ENCODE assay signal across 8 cellular contexts in genomic region chr14:64510825-64511679, GRCh38. TPM values are rescaled to one million over a fixed set of nuclear protein-coding genes. Genes with fewer than 3 reads are reported as not detected.
A peak's percentile ranks its signal among the peaks of the same experiment; 100 is the strongest.
DNase-seq lines count a peak whose midpoint lies in the region; ATAC-seq and TF ChIP-seq lines count a peak whose summit lies in the region.

No MANE protein-coding gene starts in this region.

- H2BK15ac ChIP-seq in mesenchymal stem cell (ENCODE audit: low read depth, poor library complexity, severe bottlenecking), result no peak overlapping the region

- H3K4ac ChIP-seq in mesenchymal stem cell (ENCODE audit: low read depth in 1 of 2, low read length in 2 of 2), result no peak overlapping the region

- CTCF ChIA-PET in CD8-positive, alpha-beta T cell (lab: Charles Lee), result interaction anchor here (0.7 to 7.6 kb wide), 31 partner anchors 9 to 178 kb away, joined by 3 to 56 read pairs (median 4); partner anchors contain the start of genes AKAP5 and HSPA2
- CTCF ChIA-PET in activated CD4-positive, alpha-beta memory T cell treated with anti-CD3 and anti-CD28 coated beads, Interleukin-2, amount 10 ng/mL, durations not matched to agents 7 days and 5 days (lab: Charles Lee), result interaction anchor here (0.6 to 4.4 kb wide), 30 partner anchors 9 to 381 kb away, joined by 3 to 30 read pairs (median 4); partner anchors contain the start of gene HSPA2

- H3K27me3 ChIP-seq in CD8-positive, alpha-beta T cell (ENCODE audit: insufficient read depth, low read length), result no peaks in the 10 kb centered on the region
- H3K27me3 ChIP-seq in mesenchymal stem cell (ENCODE audit: control insufficient read depth in 1 of 2, insufficient read depth in 1 of 2, low read length in 2 of 2), result no peaks in the 10 kb centered on the region

- no peak overlapping the region for H2AFZ ChIP-seq in mesenchymal stem cell (ENCODE audit: low read depth, low read length)

- no peaks in the 10 kb centered on the region for H3K36me3 ChIP-seq in CD8-positive, alpha-beta T cell (ENCODE audit: insufficient read depth, low read length)
- peaks cover 0 to 5% of the 10 kb centered on the region in 2 experiments for H3K36me3 ChIP-seq in mesenchymal stem cell (ENCODE audit: control insufficient read depth in 1 of 2, insufficient read depth in 2 of 2, low read depth in 1 of 2, low read length in 2 of 2)

- H2BK12ac ChIP-seq in mesenchymal stem cell (ENCODE audit: low read length in 2 of 2), result no peak overlapping the region

- intact Hi-C loops in CD8-positive, alpha-beta T cell (cut with DNase I, micrococcal nuclease), result loop anchor here (1.0 to 5.0 kb wide), 7 partner anchors 8 to 167 kb away; partner anchors contain the start of gene ZBTB25 (in 1 of the 2)

- H2AK5ac ChIP-seq in mesenchymal stem cell (ENCODE audit: low read length, severe bottlenecking), result no peak overlapping the region

- WGBS in mesenchymal stem cell, result 26% methylated on average over 4 of the region's 4 CpGs

- peaks cover 88% of the 10 kb centered on the region for H3K4me1 Mint-ChIP-seq in CD8-positive, alpha-beta T cell (ENCODE audit: low read depth)
- H3K4me1 Mint-ChIP-seq in activated CD4-positive, alpha-beta memory T cell treated with anti-CD3 and anti-CD28 coated beads, Interleukin-2, amount 10 ng/mL, durations not matched to agents 7 days and 5 days, result peaks cover 69% of the 10 kb centered on the region

- H3K36me3 Mint-ChIP-seq in CD8-positive, alpha-beta T cell, result peaks cover 20% of the 10 kb centered on the region
- peaks cover 30% of the 10 kb centered on the region for H3K36me3 Mint-ChIP-seq in activated CD4-positive, alpha-beta memory T cell treated with anti-CD3 and anti-CD28 coated beads, Interleukin-2, amount 10 ng/mL, durations not matched to agents 7 days and 5 days (ENCODE audit: low read depth)

- H4K91ac ChIP-seq in mesenchymal stem cell (ENCODE audit: low read length), result no peak overlapping the region

- peaks cover 62% of the 10 kb centered on the region for H3K4me1 ChIP-seq in CD8-positive, alpha-beta T cell (ENCODE audit: insufficient read depth, low read length)
- H3K4me1 ChIP-seq in mesenchymal stem cell (ENCODE audit: control insufficient read depth, insufficient read depth, low read depth, low read length), result peaks cover 3% of the 10 kb centered on the region

- peak; percentile 25 to 77 (median 62) for DNase-seq in CD8-positive, alpha-beta T cell
- peak; percentile 53 for DNase-seq in NCI-H82 treated with DMSO at 0.1 percent for 48 hours (lab: John Stamatoyannopoulos, UW; ENCODE audit: unreplicated experiment)
- DNase-seq in activated CD4-positive, alpha-beta memory T cell treated with anti-CD3 and anti-CD28 coated beads, Interleukin-2, amount 10 ng/mL, durations not matched to agents 7 days and 5 days, result peak; percentile 69
- DNase-seq in effector CD8-positive, alpha-beta T cell (lab: John Stamatoyannopoulos, UW), result peak; percentile 56
- peak; percentile 81 for DNase-seq in mesenchymal stem cell
- peak; percentile 33 for DNase-seq in stimulated activated CD8-positive, alpha-beta memory T cell treated with anti-CD3 and anti-CD28 coated beads, Interleukin-4, amount 100 ng/mL, for 24 hours (ENCODE audit: low read depth)

- no peak overlapping the region for H2BK5ac ChIP-seq in mesenchymal stem cell (ENCODE audit: low read depth, low read length, poor library complexity, severe bottlenecking)

- H3K14ac ChIP-seq in mesenchymal stem cell (ENCODE audit: low read length in 2 of 2), result no peak overlapping the region

- peak overlapping the region; percentile 35 for H3K9ac ChIP-seq in mesenchymal stem cell (ENCODE audit: low read length)

- no peak overlapping the region for H4K8ac ChIP-seq in mesenchymal stem cell (ENCODE audit: low read length)

- H3K79me1 ChIP-seq in mesenchymal stem cell (replicated peaks; ENCODE audit: low read length, poor library complexity, severe bottlenecking), result peaks cover 1% of the 10 kb centered on the region

- no peak overlapping the region for H3K27ac ChIP-seq in CD8-positive, alpha-beta T cell (ENCODE audit: low read depth, low read length)
- peak overlapping the region; percentile 16 for H3K27ac ChIP-seq in mesenchymal stem cell (ENCODE audit: low read length, poor library complexity, severe bottlenecking)

- H3K23ac ChIP-seq in mesenchymal stem cell (ENCODE audit: low read length in 2 of 2), result no peak overlapping the region

- H3K9me3 ChIP-seq in CD8-positive, alpha-beta T cell (ENCODE audit: low read length), result no peaks in the 10 kb centered on the region
- no peaks in the 10 kb centered on the region for H3K9me3 ChIP-seq in mesenchymal stem cell (ENCODE audit: control insufficient read depth, low read length)

- ATAC-seq in CD8-positive, alpha-beta T cell, result peak; percentile 60
- peak; percentile 38 for ATAC-seq in HG03354 (IDR thresholded peaks at IDR 0.05; ENCODE audit: poor library complexity, severe bottlenecking, unreplicated experiment)
- no peak for ATAC-seq in HG03097 (IDR thresholded peaks at IDR 0.05; ENCODE audit: low FRiP score, unreplicated experiment)

- peak overlapping the region; percentile 42 for H3K27ac Mint-ChIP-seq in CD8-positive, alpha-beta T cell
- peak overlapping the region; percentile 58 for H3K27ac Mint-ChIP-seq in activated CD4-positive, alpha-beta memory T cell treated with anti-CD3 and anti-CD28 coated beads, Interleukin-2, amount 10 ng/mL, durations not matched to agents 7 days and 5 days

- no peaks in the 10 kb centered on the region for H3K9me3 Mint-ChIP-seq in CD8-positive, alpha-beta T cell
- no peaks in the 10 kb centered on the region for H3K9me3 Mint-ChIP-seq in activated CD4-positive, alpha-beta memory T cell treated with anti-CD3 and anti-CD28 coated beads, Interleukin-2, amount 10 ng/mL, durations not matched to agents 7 days and 5 days

- peak overlapping the region; percentile 16 for H3K4me2 ChIP-seq in mesenchymal stem cell (ENCODE audit: low read length, poor library complexity, severe bottlenecking)

- H3K27me3 Mint-ChIP-seq in CD8-positive, alpha-beta T cell (ENCODE audit: low read depth), result no peaks in the 10 kb centered on the region
- no peaks in the 10 kb centered on the region for H3K27me3 Mint-ChIP-seq in activated CD4-positive, alpha-beta memory T cell treated with anti-CD3 and anti-CD28 coated beads, Interleukin-2, amount 10 ng/mL, durations not matched to agents 7 days and 5 days

- H3K4me3 ChIP-seq in CD8-positive, alpha-beta T cell (ENCODE audit: low read depth, low read length), result no peak overlapping the region
- no peak overlapping the region for H3K4me3 ChIP-seq in mesenchymal stem cell (ENCODE audit: insufficient read depth in 1 of 2, low read depth in 1 of 2, low read length in 2 of 2)

- no peak overlapping the region for H2BK120ac ChIP-seq in mesenchymal stem cell (ENCODE audit: low read depth, low read length)

- POLR2A ChIA-PET in CD8-positive, alpha-beta T cell (lab: Charles Lee), result interaction anchor here (0.8 to 1.4 kb wide), 6 partner anchors 10 to 166 kb away, joined by 3 to 4 read pairs (median 3); partner anchors contain the start of gene MTHFD1
- POLR2A ChIA-PET in activated CD4-positive, alpha-beta memory T cell treated with anti-CD3 and anti-CD28 coated beads, Interleukin-2, amount 10 ng/mL, durations not matched to agents 7 days and 5 days (lab: Charles Lee), result interaction anchor here (0.6 to 3.0 kb wide), 9 partner anchors 9 to 173 kb away, joined by 3 to 34 read pairs (median 3); partner anchors contain the start of gene MTHFD1

- peak overlapping the region; percentile 40 for H3K4me3 Mint-ChIP-seq in CD8-positive, alpha-beta T cell
- peak overlapping the region; percentile 52 for H3K4me3 Mint-ChIP-seq in activated CD4-positive, alpha-beta memory T cell treated with anti-CD3 and anti-CD28 coated beads, Interleukin-2, amount 10 ng/mL, durations not matched to agents 7 days and 5 days

- H3K18ac ChIP-seq in mesenchymal stem cell (ENCODE audit: low read depth in 1 of 2, low read length in 2 of 2), result no peak overlapping the region

- TF ChIP-seq CTCF in CD8-positive, alpha-beta T cell (IDR thresholded peaks at IDR 0.05), result peak; percentile 87

RNA-seq across cellular contexts. Expression of gene ZBTB1, which starts 6.5 kb away (rescaled TPM):
- 100 to 1,000 TPM; 200 to 205 TPM for total RNA-seq in CD8-positive, alpha-beta T cell
- 10 to 100 TPM; 81.2 to 86.1 TPM for total RNA-seq in activated CD4-positive, alpha-beta memory T cell treated with anti-CD3 and anti-CD28 coated beads, Interleukin-2, amount 10 ng/mL, durations not matched to agents 7 days and 5 days
- 26.9 TPM for polyA plus RNA-seq in mesenchymal stem cell (2013, experiment 1 of 2)
- polyA plus RNA-seq in mesenchymal stem cell (2013, experiment 2 of 2), result 27.7 TPM

RNA-seq across cellular contexts. Expression of gene ZBTB25, which starts 7.4 kb away (rescaled TPM):
- total RNA-seq in CD8-positive, alpha-beta T cell, result 10 to 100 TPM; 42.3 to 43.8 TPM
- total RNA-seq in activated CD4-positive, alpha-beta memory T cell treated with anti-CD3 and anti-CD28 coated beads, Interleukin-2, amount 10 ng/mL, durations not matched to agents 7 days and 5 days, result 10 to 100 TPM; 38.8 to 40.5 TPM
- polyA plus RNA-seq in mesenchymal stem cell (2013, experiment 1 of 2), result 5.2 TPM
- polyA plus RNA-seq in mesenchymal stem cell (2013, experiment 2 of 2), result 5.1 TPM

RNA-seq across cellular contexts. Expression of gene HSPA2, which starts 29.5 kb away (rescaled TPM):
- total RNA-seq in CD8-positive, alpha-beta T cell, result 1 to 10 TPM; 2.1 to 2.6 TPM
- total RNA-seq in activated CD4-positive, alpha-beta memory T cell treated with anti-CD3 and anti-CD28 coated beads, Interleukin-2, amount 10 ng/mL, durations not matched to agents 7 days and 5 days, result 1 to 10 TPM; 6.8 to 7.1 TPM
- polyA plus RNA-seq in mesenchymal stem cell (2013, experiment 1 of 2), result 2.0 TPM
- 2.4 TPM for polyA plus RNA-seq in mesenchymal stem cell (2013, experiment 2 of 2)

RNA-seq across cellular contexts. Expression of gene PPP1R36, which starts 38.7 kb away (rescaled TPM):
- under 1 TPM in 1 of 2 experiments, not detected in 1; 0.22 TPM for total RNA-seq in CD8-positive, alpha-beta T cell
- total RNA-seq in activated CD4-positive, alpha-beta memory T cell treated with anti-CD3 and anti-CD28 coated beads, Interleukin-2, amount 10 ng/mL, durations not matched to agents 7 days and 5 days, result under 1 TPM in 1 of 2 experiments, not detected in 1; 0.53 TPM
- 0.91 TPM for polyA plus RNA-seq in mesenchymal stem cell (2013, experiment 1 of 2)
- 0.70 TPM for polyA plus RNA-seq in mesenchymal stem cell (2013, experiment 2 of 2)

RNA-seq across cellular contexts. Expression of gene AKAP5, which starts 45.8 kb away (rescaled TPM):
- total RNA-seq in CD8-positive, alpha-beta T cell, result 1 to 10 TPM; 3.7 TPM
- total RNA-seq in activated CD4-positive, alpha-beta memory T cell treated with anti-CD3 and anti-CD28 coated beads, Interleukin-2, amount 10 ng/mL, durations not matched to agents 7 days and 5 days, result under 1 TPM; 0.88 TPM
- 0.77 TPM for polyA plus RNA-seq in mesenchymal stem cell (2013, experiment 1 of 2)
- polyA plus RNA-seq in mesenchymal stem cell (2013, experiment 2 of 2), result 0.88 TPM
